In the genomic region with DNA sequence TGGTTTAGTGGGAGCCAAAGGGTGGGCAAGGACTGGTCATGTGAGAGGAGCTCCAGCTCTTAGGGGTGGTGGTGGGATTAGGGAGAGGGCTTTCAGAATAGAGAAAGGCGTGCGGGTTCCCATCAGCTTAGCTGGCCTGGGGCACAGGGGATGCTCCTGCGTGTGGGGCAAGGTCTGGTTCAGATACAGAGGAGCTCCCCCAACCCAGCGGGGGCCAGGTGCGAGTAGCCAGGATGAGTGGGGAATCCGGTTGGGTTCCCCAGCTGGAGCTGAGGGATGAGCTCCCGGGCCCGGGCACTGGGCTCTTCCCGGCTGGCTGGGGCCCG, we compare ENCODE assay signal across 9 cellular contexts. TPM values are rescaled to one million over a fixed set of nuclear protein-coding genes. Genes with fewer than 3 reads are reported as not detected.
DNase-seq lines count a peak whose midpoint lies in the region; ATAC-seq, FAIRE-seq and TF ChIP-seq lines count a peak whose summit lies in the region.
"Had no signal": no experiment of that assay in that cellular context is flagged by ENCODE, and none has a peak within 500 bp of the region (broad histone marks: within the 10 kb centered on the region; RNA-seq: fewer than 3 reads in every experiment).

No MANE protein-coding gene starts in this region.

- FAIRE-seq in HepG2 (lab: Jason Lieb, UNC): no peak

- no peak for TF ChIP-seq EP300 in HepG2 (IDR thresholded peaks at IDR 0.05; ENCODE audit: low read depth in 2 of 2, low read length in 2 of 2)
- TF ChIP-seq EP300 in HepG2 (CRISPR knock-in tag; IDR thresholded peaks at IDR 0.05; ENCODE audit: borderline replicate concordance): no peak

- H3K4me3 ChIP-seq in CD4-positive, alpha-beta memory T cell (ENCODE audit: low read length in 2 of 2): peak overlapping the region; percentile 69 to 78
- peak overlapping the region; percentile 81 to 87 (median 81) for H3K4me3 ChIP-seq in HepG2 (replicated peaks in 1 of 3; ENCODE audit: insufficient read depth in 1 of 3, low read depth in 2 of 3, low read length in 3 of 3)
- peak overlapping the region; percentile 68 to 81 for H3K4me3 ChIP-seq in tibial artery

- in situ Hi-C loops in HepG2 (cut with HindIII; ENCODE audit: extremely low pct_ligation_motif_present, low pct_unique_long_range_greater_than_20kb): loop anchor here (5.0 kb wide), 1 partner anchor 66 kb away; a partner anchor contains a TSS

- H2AFZ ChIP-seq in HepG2 (ENCODE audit: low read length): no peak overlapping the region

- H3K27ac Mint-ChIP-seq in CD4-positive, alpha-beta memory T cell: peak overlapping the region; percentile 84 to 96 (median 91)
- H3K27ac Mint-ChIP-seq in activated naive CD8-positive, alpha-beta T cell treated with anti-CD3 and anti-CD28 coated beads, Interleukin-2, amount 50 U/mL, for 24 hours: peak overlapping the region; percentile 88

- no peak for TF ChIP-seq RAD21 in HepG2 (CRISPR knock-in tag; IDR thresholded peaks at IDR 0.05)

- intact Hi-C loops in CD4-positive, alpha-beta memory T cell (cut with micrococcal nuclease): loop anchor here (2.0 kb wide), 1 partner anchor 52 kb away; no protein-coding TSS in a partner anchor
- intact Hi-C loops in HepG2 (cut with micrococcal nuclease; ENCODE audit: unreplicated experiment) (no loop called here), tibial artery (cut with DNase I; ENCODE audit: low total_unique reads) (loop anchor here (2.0 to 5.0 kb wide), 3 partner anchors 38 to 66 kb away; a partner anchor contains a TSS)

- H4K20me1 ChIP-seq in HepG2 (ENCODE audit: insufficient read depth, low read length): no peaks in the 10 kb centered on the region

- H3K9ac ChIP-seq in HepG2 (ENCODE audit: insufficient read depth, low read depth, low read length): peak overlapping the region; percentile 71

- H3K27me3 Mint-ChIP-seq in CD4-positive, alpha-beta memory T cell: no peaks in the 10 kb centered on the region
- no peaks in the 10 kb centered on the region for H3K27me3 Mint-ChIP-seq in activated naive CD8-positive, alpha-beta T cell treated with anti-CD3 and anti-CD28 coated beads, Interleukin-2, amount 50 U/mL, for 24 hours

- no peaks in the 10 kb centered on the region for H3K79me2 ChIP-seq in HepG2 (ENCODE audit: insufficient read depth, low read length)

- no peaks in the 10 kb centered on the region for H3K9me3 ChIP-seq in CD4-positive, alpha-beta memory T cell (ENCODE audit: control insufficient read depth in 1 of 2, low read length in 2 of 2)
- H3K9me3 ChIP-seq in HepG2 (ENCODE audit: low read length): no peaks in the 10 kb centered on the region
- H3K9me3 ChIP-seq in tibial artery: no peaks in the 10 kb centered on the region

- peak overlapping the region; percentile 81 to 92 (median 90) for H3K4me3 Mint-ChIP-seq in CD4-positive, alpha-beta memory T cell
- H3K4me3 Mint-ChIP-seq in activated naive CD8-positive, alpha-beta T cell treated with anti-CD3 and anti-CD28 coated beads, Interleukin-2, amount 50 U/mL, for 24 hours: peak overlapping the region; percentile 91

- peak overlapping the region; percentile 81 for H3K27ac ChIP-seq in CD4-positive, alpha-beta memory T cell (ENCODE audit: low read depth, low read length)
- H3K27ac ChIP-seq in HepG2 (ENCODE audit: extremely low read length, insufficient read depth, low read length): peak overlapping the region; percentile 56
- H3K27ac ChIP-seq in tibial artery: peak overlapping the region; percentile 84 to 95

- POLR2A ChIA-PET in CD4-positive, alpha-beta memory T cell (lab: Charles Lee; ENCODE audit: partially characterized antibody): interaction anchor here (0.6 to 30.4 kb wide), 24 partner anchors 9 to 228 kb away, joined by 3 to 900 read pairs (median 8); a partner anchor contains a TSS
- POLR2A ChIA-PET in HepG2 (lab: Yijun Ruan, JAX): interaction anchor here (0.7 to 2.0 kb wide), 13 partner anchors 8 to 229 kb away, joined by 3 to 22 read pairs (median 4); a partner anchor contains a TSS

- ATAC-seq in HG03108 (IDR thresholded peaks at IDR 0.05; ENCODE audit: unreplicated experiment) (peak; percentile 10), HepG2 (peak; percentile 5), HG03135 (IDR thresholded peaks at IDR 0.05; ENCODE audit: unreplicated experiment) (no peak), HG03342 (IDR thresholded peaks at IDR 0.05; ENCODE audit: unreplicated experiment) (no peak), GM18861 (IDR thresholded peaks at IDR 0.05; ENCODE audit: unreplicated experiment) (no peak)
- ATAC-seq in activated naive CD8-positive, alpha-beta T cell treated with anti-CD3 and anti-CD28 coated beads, Interleukin-2, amount 50 U/mL, for 24 hours: peak; percentile 0

- H3K27me3 ChIP-seq in CD4-positive, alpha-beta memory T cell (ENCODE audit: insufficient read depth, low read length): no peaks in the 10 kb centered on the region
- no peaks in the 10 kb centered on the region for H3K27me3 ChIP-seq in HepG2 (ENCODE audit: control insufficient read depth in 1 of 2, insufficient read depth in 2 of 2, low read length in 2 of 2)
- no peaks in the 10 kb centered on the region for H3K27me3 ChIP-seq in tibial artery

- TF ChIP-seq POLR2A in HepG2 (IDR thresholded peaks at IDR 0.05; ENCODE audit: insufficient read depth in 1 of 2, low read depth in 2 of 2, low read length in 2 of 2): no peak

- BruUV-seq in HepG2 (replicated peaks; lab: Mats Ljungman, UMichigan): no TSS peak

- no peaks in the 10 kb centered on the region for H3K9me3 Mint-ChIP-seq in CD4-positive, alpha-beta memory T cell
- H3K9me3 Mint-ChIP-seq in activated naive CD8-positive, alpha-beta T cell treated with anti-CD3 and anti-CD28 coated beads, Interleukin-2, amount 50 U/mL, for 24 hours: no peaks in the 10 kb centered on the region

- DNase-seq in CD4-positive, alpha-beta memory T cell: no peak
- peak; percentile 41 for DNase-seq in activated naive CD8-positive, alpha-beta T cell treated with anti-CD3 and anti-CD28 coated beads, Interleukin-2, amount 50 U/mL, for 24 hours
- DNase-seq in HepG2 (ENCODE audit: low spot score) (no peak), tibial artery (no peak)

- CTCF ChIA-PET in CD4-positive, alpha-beta memory T cell (lab: Charles Lee; ENCODE audit: partially characterized antibody): interaction anchor here (0.8 to 4.8 kb wide), 15 partner anchors 9 to 206 kb away, joined by 3 to 38 read pairs (median 5); a partner anchor contains a TSS
- CTCF ChIA-PET in HepG2 (lab: Yijun Ruan, JAX; ENCODE audit: low intra/inter-chr PET ratio, low total read pairs): no interaction called here

- peaks cover 48% of the 10 kb centered on the region for H3K4me1 ChIP-seq in CD4-positive, alpha-beta memory T cell (ENCODE audit: insufficient read depth, low read length)
- peaks cover 69% of the 10 kb centered on the region for H3K4me1 ChIP-seq in HepG2 (ENCODE audit: insufficient read depth, low read length)
- peaks cover 0 to 52% (median 37%) of the 10 kb centered on the region in 4 donors for H3K4me1 ChIP-seq in tibial artery

- WGBS in HepG2 (ENCODE audit: low lambda C conversion rate): 0% methylated on average over 2 of the region's 10 CpGs

- TF ChIP-seq CTCF in HepG2 (CRISPR knock-in tag; IDR thresholded peaks at IDR 0.05) (no peak), tibial artery (IDR thresholded peaks at IDR 0.05) (no peak)

- peaks cover 16 to 39% (median 28%) of the 10 kb centered on the region in 4 donors for H3K4me1 Mint-ChIP-seq in CD4-positive, alpha-beta memory T cell
- peaks cover 34% of the 10 kb centered on the region for H3K4me1 Mint-ChIP-seq in activated naive CD8-positive, alpha-beta T cell treated with anti-CD3 and anti-CD28 coated beads, Interleukin-2, amount 50 U/mL, for 24 hours

- peaks cover 0 to 7% of the 10 kb centered on the region in 2 donors for H3K36me3 Mint-ChIP-seq in CD4-positive, alpha-beta memory T cell
- no peaks in the 10 kb centered on the region for H3K36me3 Mint-ChIP-seq in activated naive CD8-positive, alpha-beta T cell treated with anti-CD3 and anti-CD28 coated beads, Interleukin-2, amount 50 U/mL, for 24 hours (ENCODE audit: low read depth)

- peak overlapping the region; percentile 97 for H3K4me2 ChIP-seq in HepG2 (ENCODE audit: low read depth, low read length)

- H3K36me3 ChIP-seq in CD4-positive, alpha-beta memory T cell (ENCODE audit: insufficient read depth, low read length): no peaks in the 10 kb centered on the region
- H3K36me3 ChIP-seq in HepG2 (replicated peaks in 1 of 2; ENCODE audit: control insufficient read depth in 1 of 2, insufficient read depth in 2 of 2, low read length in 2 of 2): no peaks in the 10 kb centered on the region
- H3K36me3 ChIP-seq in tibial artery: no peaks in the 10 kb centered on the region

RNA-seq across cellular contexts. Expression of a gene that starts 0.6 kb away (rescaled TPM):
- total RNA-seq in CD4-positive, alpha-beta memory T cell: 10 to 100 TPM; 90.1 to 99.1 TPM
- 100 to 1,000 TPM; 152 to 162 TPM for polyA plus RNA-seq in CD4-positive, alpha-beta memory T cell
- 5.1 and 6.9 TPM in 2 replicates for total RNA-seq in HepG2 (2016; rRNA removed; fragmentation: Illumina TruSeq; extraction: Trizol)
- 19.7 and 21.6 TPM in 2 replicates for total RNA-seq in HepG2 (2016; cell fraction: cytosol; rRNA removed; fragmentation: Illumina TruSeq; extraction: Trizol; ENCODE audit: low read depth)
- 3.5 and 6.0 TPM in 2 replicates for total RNA-seq in HepG2 (2016; cell fraction: insoluble cytoplasmic fraction; rRNA removed; fragmentation: Illumina TruSeq; extraction: Trizol)
- 16.8 and 19.3 TPM in 2 replicates for total RNA-seq in HepG2 (2016; cell fraction: membrane; rRNA removed; fragmentation: Illumina TruSeq; extraction: Trizol)
- 5.3 and 5.6 TPM in 2 replicates for total RNA-seq in HepG2 (2016; cell fraction: nucleus; rRNA removed; fragmentation: Illumina TruSeq; extraction: Trizol)
- polyA plus RNA-seq in HepG2 (2011; rRNA removed): 26.9 and 36.5 TPM in 2 replicates
- 56.6 and 72.3 TPM in 2 replicates for polyA plus RNA-seq in HepG2 (2011; cell fraction: cytosol; rRNA removed)
- 67.1 and 76.3 TPM in 2 replicates for polyA plus RNA-seq in HepG2 (2011; cell fraction: nucleus; rRNA removed)
- 21.5 and 23.1 TPM in 2 replicates for polyA plus RNA-seq in HepG2 (2012)
- 118 and 120 TPM in 2 replicates for polyA plus RNA-seq in HepG2 (2016; cell fraction: cytosol; fragmentation: Illumina TruSeq; extraction: Trizol; ENCODE audit: low read depth)
- polyA plus RNA-seq in HepG2 (2016; cell fraction: insoluble cytoplasmic fraction; fragmentation: Illumina TruSeq; extraction: Trizol; ENCODE audit: low read depth): 17.4 and 19.8 TPM in 2 replicates
- 70.1 and 76.5 TPM in 2 replicates for polyA plus RNA-seq in HepG2 (2016; cell fraction: membrane; fragmentation: Illumina TruSeq; extraction: Trizol; ENCODE audit: low read depth)
- 24.6 and 30.7 TPM in 2 replicates for polyA plus RNA-seq in HepG2 (2016; cell fraction: nucleus; fragmentation: Illumina TruSeq; extraction: Trizol; ENCODE audit: insufficient read depth, low read depth)
- 6.6 and 13.2 TPM in 2 replicates for polyA minus RNA-seq in HepG2 (2011; rRNA and poly(A)+ RNA removed; ENCODE audit: low replicate concordance)
- 5.4 and 6.5 TPM in 2 replicates for polyA minus RNA-seq in HepG2 (2011; cell fraction: cytosol; rRNA and poly(A)+ RNA removed)
- 7.3 and 8.6 TPM in 2 replicates for polyA minus RNA-seq in HepG2 (2011; cell fraction: nucleus; rRNA and poly(A)+ RNA removed)

RNA-seq across cellular contexts. Expression of a gene that starts 13.3 kb away (rescaled TPM):
- 1 to 10 TPM; 1.4 to 2.3 TPM for total RNA-seq in CD4-positive, alpha-beta memory T cell
- polyA plus RNA-seq in CD4-positive, alpha-beta memory T cell: under 1 TPM; 0.27 to 0.84 TPM
- total RNA-seq in HepG2 (2016; rRNA removed; fragmentation: Illumina TruSeq; extraction: Trizol): not detected in 2 replicates
- not detected in 2 replicates for total RNA-seq in HepG2 (2016; cell fraction: cytosol; rRNA removed; fragmentation: Illumina TruSeq; extraction: Trizol; ENCODE audit: low read depth)
- not detected in 2 replicates for total RNA-seq in HepG2 (2016; cell fraction: insoluble cytoplasmic fraction; rRNA removed; fragmentation: Illumina TruSeq; extraction: Trizol)
- total RNA-seq in HepG2 (2016; cell fraction: membrane; rRNA removed; fragmentation: Illumina TruSeq; extraction: Trizol): not detected in 2 replicates
- not detected in 2 replicates for total RNA-seq in HepG2 (2016; cell fraction: nucleus; rRNA removed; fragmentation: Illumina TruSeq; extraction: Trizol)
- polyA plus RNA-seq in HepG2 (2011; rRNA removed): not detected in 2 replicates
- not detected in 2 replicates for polyA plus RNA-seq in HepG2 (2011; cell fraction: cytosol; rRNA removed)
- not detected in 2 replicates for polyA plus RNA-seq in HepG2 (2011; cell fraction: nucleus; rRNA removed)
- polyA plus RNA-seq in HepG2 (2012): not detected in 2 replicates
- polyA plus RNA-seq in HepG2 (2016; cell fraction: cytosol; fragmentation: Illumina TruSeq; extraction: Trizol; ENCODE audit: low read depth): not detected in 2 replicates
- not detected in 2 replicates for polyA plus RNA-seq in HepG2 (2016; cell fraction: insoluble cytoplasmic fraction; fragmentation: Illumina TruSeq; extraction: Trizol; ENCODE audit: low read depth)
- polyA plus RNA-seq in HepG2 (2016; cell fraction: membrane; fragmentation: Illumina TruSeq; extraction: Trizol; ENCODE audit: low read depth): not detected in 2 replicates
- not detected in 2 replicates for polyA plus RNA-seq in HepG2 (2016; cell fraction: nucleus; fragmentation: Illumina TruSeq; extraction: Trizol; ENCODE audit: insufficient read depth, low read depth)
- polyA minus RNA-seq in HepG2 (2011; rRNA and poly(A)+ RNA removed; ENCODE audit: low replicate concordance): not detected in 2 replicates
- not detected in 2 replicates for polyA minus RNA-seq in HepG2 (2011; cell fraction: cytosol; rRNA and poly(A)+ RNA removed)
- polyA minus RNA-seq in HepG2 (2011; cell fraction: nucleus; rRNA and poly(A)+ RNA removed): not detected in 2 replicates
- total RNA-seq: renal cortical epithelial cell had no signal

RNA-seq across cellular contexts. Expression of a gene that starts 14.4 kb away (rescaled TPM):
- total RNA-seq in CD4-positive, alpha-beta memory T cell: 100 to 1,000 TPM; 131 to 132 TPM
- 100 to 1,000 TPM; 152 to 185 TPM for polyA plus RNA-seq in CD4-positive, alpha-beta memory T cell
- 51.8 and 54.7 TPM in 2 replicates for total RNA-seq in HepG2 (2016; rRNA removed; fragmentation: Illumina TruSeq; extraction: Trizol)
- total RNA-seq in HepG2 (2016; cell fraction: cytosol; rRNA removed; fragmentation: Illumina TruSeq; extraction: Trizol; ENCODE audit: low read depth): 29.3 and 29.9 TPM in 2 replicates
- total RNA-seq in HepG2 (2016; cell fraction: insoluble cytoplasmic fraction; rRNA removed; fragmentation: Illumina TruSeq; extraction: Trizol): 49.6 and 51.5 TPM in 2 replicates
- 34.6 and 35.9 TPM in 2 replicates for total RNA-seq in HepG2 (2016; cell fraction: membrane; rRNA removed; fragmentation: Illumina TruSeq; extraction: Trizol)
- 23.8 and 25.0 TPM in 2 replicates for total RNA-seq in HepG2 (2016; cell fraction: nucleus; rRNA removed; fragmentation: Illumina TruSeq; extraction: Trizol)
- polyA plus RNA-seq in HepG2 (2011; rRNA removed): 110 and 113 TPM in 2 replicates
- 108 and 172 TPM in 2 replicates for polyA plus RNA-seq in HepG2 (2011; cell fraction: cytosol; rRNA removed)
- 78.7 and 80.7 TPM in 2 replicates for polyA plus RNA-seq in HepG2 (2011; cell fraction: nucleus; rRNA removed)
- 58.6 and 77.3 TPM in 2 replicates for polyA plus RNA-seq in HepG2 (2012)
- polyA plus RNA-seq in HepG2 (2016; cell fraction: cytosol; fragmentation: Illumina TruSeq; extraction: Trizol; ENCODE audit: low read depth): 24.7 and 25.0 TPM in 2 replicates
- polyA plus RNA-seq in HepG2 (2016; cell fraction: insoluble cytoplasmic fraction; fragmentation: Illumina TruSeq; extraction: Trizol; ENCODE audit: low read depth): 54.4 and 55.2 TPM in 2 replicates
- 28.2 and 32.3 TPM in 2 replicates for polyA plus RNA-seq in HepG2 (2016; cell fraction: membrane; fragmentation: Illumina TruSeq; extraction: Trizol; ENCODE audit: low read depth)
- polyA plus RNA-seq in HepG2 (2016; cell fraction: nucleus; fragmentation: Illumina TruSeq; extraction: Trizol; ENCODE audit: insufficient read depth, low read depth): 38.0 and 39.2 TPM in 2 replicates
- 79.5 and 121 TPM in 2 replicates for polyA minus RNA-seq in HepG2 (2011; rRNA and poly(A)+ RNA removed; ENCODE audit: low replicate concordance)
- 35.7 and 42.3 TPM in 2 replicates for polyA minus RNA-seq in HepG2 (2011; cell fraction: cytosol; rRNA and poly(A)+ RNA removed)
- polyA minus RNA-seq in HepG2 (2011; cell fraction: nucleus; rRNA and poly(A)+ RNA removed): 23.3 and 30.8 TPM in 2 replicates

RNA-seq across cellular contexts. Expression of a gene that starts 15.9 kb away (rescaled TPM):
- total RNA-seq in CD4-positive, alpha-beta memory T cell: not detected
- 1 to 10 TPM in 1 of 2 donors, under 1 TPM in 1; 0.35 to 1.7 TPM for polyA plus RNA-seq in CD4-positive, alpha-beta memory T cell
- not detected in 2 replicates for total RNA-seq in HepG2 (2016; rRNA removed; fragmentation: Illumina TruSeq; extraction: Trizol)
- total RNA-seq in HepG2 (2016; cell fraction: cytosol; rRNA removed; fragmentation: Illumina TruSeq; extraction: Trizol; ENCODE audit: low read depth): not detected in 2 replicates
- total RNA-seq in HepG2 (2016; cell fraction: insoluble cytoplasmic fraction; rRNA removed; fragmentation: Illumina TruSeq; extraction: Trizol): not detected in 2 replicates
- not detected in 2 replicates for total RNA-seq in HepG2 (2016; cell fraction: membrane; rRNA removed; fragmentation: Illumina TruSeq; extraction: Trizol)
- not detected in 2 replicates for total RNA-seq in HepG2 (2016; cell fraction: nucleus; rRNA removed; fragmentation: Illumina TruSeq; extraction: Trizol)
- polyA plus RNA-seq in HepG2 (2011; rRNA removed): not detected in 2 replicates
- not detected in 2 replicates for polyA plus RNA-seq in HepG2 (2011; cell fraction: cytosol; rRNA removed)
- polyA plus RNA-seq in HepG2 (2011; cell fraction: nucleus; rRNA removed): not detected in 2 replicates
- not detected in 2 replicates for polyA plus RNA-seq in HepG2 (2012)
- not detected in 2 replicates for polyA plus RNA-seq in HepG2 (2016; cell fraction: cytosol; fragmentation: Illumina TruSeq; extraction: Trizol; ENCODE audit: low read depth)
- not detected in 2 replicates for polyA plus RNA-seq in HepG2 (2016; cell fraction: insoluble cytoplasmic fraction; fragmentation: Illumina TruSeq; extraction: Trizol; ENCODE audit: low read depth)
- not detected in 2 replicates for polyA plus RNA-seq in HepG2 (2016; cell fraction: membrane; fragmentation: Illumina TruSeq; extraction: Trizol; ENCODE audit: low read depth)
- not detected in 2 replicates for polyA plus RNA-seq in HepG2 (2016; cell fraction: nucleus; fragmentation: Illumina TruSeq; extraction: Trizol; ENCODE audit: insufficient read depth, low read depth)
- not detected in 2 replicates for polyA minus RNA-seq in HepG2 (2011; rRNA and poly(A)+ RNA removed; ENCODE audit: low replicate concordance)
- not detected in 2 replicates for polyA minus RNA-seq in HepG2 (2011; cell fraction: cytosol; rRNA and poly(A)+ RNA removed)
- not detected in 2 replicates for polyA minus RNA-seq in HepG2 (2011; cell fraction: nucleus; rRNA and poly(A)+ RNA removed)
- total RNA-seq: renal cortical epithelial cell had no signal

RNA-seq across cellular contexts. Expression of a gene that starts 25.2 kb away (rescaled TPM):
- total RNA-seq in CD4-positive, alpha-beta memory T cell: 10 to 100 TPM; 22.7 to 23.2 TPM
- polyA plus RNA-seq in CD4-positive, alpha-beta memory T cell: 10 to 100 TPM; 79.1 to 92.2 TPM
- 32.2 and 32.9 TPM in 2 replicates for total RNA-seq in HepG2 (2016; rRNA removed; fragmentation: Illumina TruSeq; extraction: Trizol)
- total RNA-seq in HepG2 (2016; cell fraction: cytosol; rRNA removed; fragmentation: Illumina TruSeq; extraction: Trizol; ENCODE audit: low read depth): 9.3 and 11.4 TPM in 2 replicates
- 29.5 and 35.9 TPM in 2 replicates for total RNA-seq in HepG2 (2016; cell fraction: insoluble cytoplasmic fraction; rRNA removed; fragmentation: Illumina TruSeq; extraction: Trizol)
- 14.1 and 14.3 TPM in 2 replicates for total RNA-seq in HepG2 (2016; cell fraction: membrane; rRNA removed; fragmentation: Illumina TruSeq; extraction: Trizol)
- 26.1 and 28.4 TPM in 2 replicates for total RNA-seq in HepG2 (2016; cell fraction: nucleus; rRNA removed; fragmentation: Illumina TruSeq; extraction: Trizol)
- 33.8 and 48.8 TPM in 2 replicates for polyA plus RNA-seq in HepG2 (2011; rRNA removed)
- polyA plus RNA-seq in HepG2 (2011; cell fraction: cytosol; rRNA removed): 33.9 and 59.2 TPM in 2 replicates
- polyA plus RNA-seq in HepG2 (2011; cell fraction: nucleus; rRNA removed): 96.0 and 115 TPM in 2 replicates
- 16.2 and 31.3 TPM in 2 replicates for polyA plus RNA-seq in HepG2 (2012)
- 11.3 TPM in 2 replicates for polyA plus RNA-seq in HepG2 (2016; cell fraction: cytosol; fragmentation: Illumina TruSeq; extraction: Trizol; ENCODE audit: low read depth)
- 45.3 and 48.2 TPM in 2 replicates for polyA plus RNA-seq in HepG2 (2016; cell fraction: insoluble cytoplasmic fraction; fragmentation: Illumina TruSeq; extraction: Trizol; ENCODE audit: low read depth)
- 12.1 and 13.6 TPM in 2 replicates for polyA plus RNA-seq in HepG2 (2016; cell fraction: membrane; fragmentation: Illumina TruSeq; extraction: Trizol; ENCODE audit: low read depth)
- 59.2 and 60.1 TPM in 2 replicates for polyA plus RNA-seq in HepG2 (2016; cell fraction: nucleus; fragmentation: Illumina TruSeq; extraction: Trizol; ENCODE audit: insufficient read depth, low read depth)
- polyA minus RNA-seq in HepG2 (2011; rRNA and poly(A)+ RNA removed; ENCODE audit: low replicate concordance): 100 and 106 TPM in 2 replicates
- 27.3 and 29.6 TPM in 2 replicates for polyA minus RNA-seq in HepG2 (2011; cell fraction: cytosol; rRNA and poly(A)+ RNA removed)
- 16.3 and 29.5 TPM in 2 replicates for polyA minus RNA-seq in HepG2 (2011; cell fraction: nucleus; rRNA and poly(A)+ RNA removed)

Comparison
In these comparisons a context has a peak if more than half of its experiments do, and no peak if none do; other contexts are left out.
1. ATAC-seq: peak in HG03108 (single experiment), activated naive CD8-positive, alpha-beta T cell treated with anti-CD3 and anti-CD28 coated beads, Interleukin-2, amount 50 U/mL, for 24 hours (single experiment) and HepG2 (single experiment); none in HG03135 (single experiment), HG03342 (single experiment) and GM18861 (single experiment).
2. RNA of a gene that starts 0.6 kb away (total RNA-seq): 90.1 to 99.1 TPM in CD4-positive, alpha-beta memory T cell; 3.5 to 21.6 TPM in HepG2; every median in the first group is over 4 times any median in the second.
3. Peak in every context shown above with its lines, with median percentiles within 50 percentile points of each other: H3K27ac ChIP-seq and H3K4me3 ChIP-seq.